In genomic region chr12:53939141-53940108, GRCh38 we compare ENCODE assay signal across 11 cellular contexts. TPM values are rescaled to one million over a fixed set of nuclear protein-coding genes. Genes with fewer than 3 reads are reported as not detected.
DNase-seq lines count a peak whose midpoint lies in the region; ATAC-seq and TF ChIP-seq lines count a peak whose summit lies in the region.
"Had no signal": no experiment of that assay in that cellular context is flagged by ENCODE, and none has a peak within 500 bp of the region (broad histone marks: within the 10 kb centered on the region; RNA-seq: fewer than 3 reads in every experiment).

No MANE protein-coding gene starts in this region.

- H3K36me3 Mint-ChIP-seq in naive B cell: no peaks in the 10 kb centered on the region
- no peaks in the 10 kb centered on the region for H3K36me3 Mint-ChIP-seq in stimulated activated memory B cell treated with anti-CD40 and anti-IgM and Interleukin-4, amounts not matched to agents 10 μg/mL and 1 μg/mL and 100 μg/mL, for 72 hours

- no peak for TF ChIP-seq CTCF in AG10803 (conservative IDR thresholded peaks at IDR 0.05; ENCODE audit: low read length)
- TF ChIP-seq CTCF in cardiac fibroblast (IDR thresholded peaks at IDR 0.05; ENCODE audit: low read depth, low read length): no peak

- H3K27ac Mint-ChIP-seq in naive B cell: peak overlapping the region in 4 of 6 donors; percentile 0 to 94 (median 86)
- H3K27ac Mint-ChIP-seq in stimulated activated memory B cell treated with anti-CD40 and anti-IgM and Interleukin-4, amounts not matched to agents 10 μg/mL and 1 μg/mL and 100 μg/mL, for 72 hours: no peak overlapping the region

- H3K4me3 Mint-ChIP-seq in naive B cell: peak overlapping the region in 6 of 8 donors; percentile 2 to 71 (median 44)
- H3K4me3 Mint-ChIP-seq in stimulated activated memory B cell treated with anti-CD40 and anti-IgM and Interleukin-4, amounts not matched to agents 10 μg/mL and 1 μg/mL and 100 μg/mL, for 72 hours: no peak overlapping the region

- peaks cover 0 to 20% (median 17%) of the 10 kb centered on the region in 3 donors for H3K4me1 Mint-ChIP-seq in naive B cell
- H3K4me1 Mint-ChIP-seq in stimulated activated memory B cell treated with anti-CD40 and anti-IgM and Interleukin-4, amounts not matched to agents 10 μg/mL and 1 μg/mL and 100 μg/mL, for 72 hours: peaks cover 12% of the 10 kb centered on the region

- DNase-seq in AG10803 (ENCODE audit: low read depth) (peak; percentile 55), HT1080 (ENCODE audit: low read depth) (peak; percentile 5), cardiac fibroblast (ENCODE audit: low read depth in 2 of 2) (peak; percentile 8 to 27), naive B cell (no peak), NCI-H2029 (lab: John Stamatoyannopoulos, UW) (no peak)
- no peak for DNase-seq in stimulated activated CD4-positive, alpha-beta T cell treated with anti-CD3 and anti-CD28 coated beads, Interleukin-4, amount 100 ng/mL, for 1 hour
- DNase-seq in activated CD8-positive, alpha-beta memory T cell treated with anti-CD3 and anti-CD28 coated beads, Interleukin-2, amount 50 U/mL, for 4 hours: no peak

- H3K9me3 Mint-ChIP-seq in naive B cell: peaks cover 0 to 28% (median 5%) of the 10 kb centered on the region in 7 donors
- no peaks in the 10 kb centered on the region for H3K9me3 Mint-ChIP-seq in stimulated activated memory B cell treated with anti-CD40 and anti-IgM and Interleukin-4, amounts not matched to agents 10 μg/mL and 1 μg/mL and 100 μg/mL, for 72 hours

- H3K4me3 ChIP-seq in AG10803 (ENCODE audit: low read length): no peak overlapping the region
- no peak overlapping the region for H3K4me3 ChIP-seq in cardiac fibroblast (replicated peaks in 1 of 2; ENCODE audit: low read depth in 2 of 2, low read length in 2 of 2)
- H3K4me3 ChIP-seq: upper lobe of left lung had no signal

- H3K27me3 Mint-ChIP-seq in naive B cell: peaks cover 71 to 92% (median 90%) of the 10 kb centered on the region in 3 donors
- peaks cover 93% of the 10 kb centered on the region for H3K27me3 Mint-ChIP-seq in stimulated activated memory B cell treated with anti-CD40 and anti-IgM and Interleukin-4, amounts not matched to agents 10 μg/mL and 1 μg/mL and 100 μg/mL, for 72 hours

- no peak for ATAC-seq in naive B cell (ENCODE audit: low read depth in 2 of 2)
- ATAC-seq in stimulated activated memory B cell treated with anti-CD40 and anti-IgM and Interleukin-4, amounts not matched to agents 10 μg/mL and 1 μg/mL and 100 μg/mL, for 72 hours: no peak

RNA-seq across cellular contexts. Expression of gene HOXC13, which starts 0.8 kb away (rescaled TPM):
- total RNA-seq in HT1080 (2014; rRNA removed; shearing (Covaris generic)): 6.6 and 6.9 TPM in 2 replicates
- polyA plus RNA-seq in HT1080 (2015; cell fraction: cytosol; rRNA removed): 6.2 and 7.0 TPM in 2 replicates
- polyA plus RNA-seq in HT1080 (2015; cell fraction: nucleus; rRNA removed): 5.2 and 7.0 TPM in 2 replicates
- polyA plus RNA-seq in naive B cell (ENCODE audit: low read depth in 6 of 6): not detected
- total RNA-seq: astrocyte, upper lobe of left lung had no signal

RNA-seq across cellular contexts. Expression of gene HOXC12, which starts 15.3 kb away (rescaled TPM):
- total RNA-seq in HT1080 (2014; rRNA removed; shearing (Covaris generic)): not detected in 2 replicates
- polyA plus RNA-seq in HT1080 (2015; cell fraction: cytosol; rRNA removed): not detected in 2 replicates
- polyA plus RNA-seq in HT1080 (2015; cell fraction: nucleus; rRNA removed): not detected in 2 replicates
- polyA plus RNA-seq in naive B cell (ENCODE audit: low read depth in 6 of 6): not detected
- total RNA-seq: astrocyte, NCI-H460, upper lobe of left lung had no signal

RNA-seq across cellular contexts. Expression of gene HOXC11, which starts 33.5 kb away (rescaled TPM):
- total RNA-seq in HT1080 (2014; rRNA removed; shearing (Covaris generic)): not detected in 2 replicates
- 0.20 and 0.41 TPM in 2 replicates for polyA plus RNA-seq in HT1080 (2015; cell fraction: cytosol; rRNA removed)
- polyA plus RNA-seq in HT1080 (2015; cell fraction: nucleus; rRNA removed): 0.24 and 0.41 TPM in 2 replicates
- not detected for polyA plus RNA-seq in naive B cell (ENCODE audit: low read depth in 6 of 6)
- total RNA-seq: astrocyte, upper lobe of left lung had no signal

RNA-seq across cellular contexts. Expression of gene HOTAIR, which starts 35.3 kb away (rescaled TPM):
- total RNA-seq in HT1080 (2014; rRNA removed; shearing (Covaris generic)): 0.88 TPM in 1 of 2 replicates, not detected in the other
- 0.10 and 0.24 TPM in 2 replicates for polyA plus RNA-seq in HT1080 (2015; cell fraction: cytosol; rRNA removed)
- 0.39 and 2.3 TPM in 2 replicates for polyA plus RNA-seq in HT1080 (2015; cell fraction: nucleus; rRNA removed)
- not detected for polyA plus RNA-seq in naive B cell (ENCODE audit: low read depth in 6 of 6)
- total RNA-seq: astrocyte, upper lobe of left lung had no signal

RNA-seq across cellular contexts. Expression of gene HOXC10, which starts 45.5 kb away (rescaled TPM):
- 2.7 and 3.8 TPM in 2 replicates for total RNA-seq in HT1080 (2014; rRNA removed; shearing (Covaris generic))
- polyA plus RNA-seq in HT1080 (2015; cell fraction: cytosol; rRNA removed): 11.5 and 13.8 TPM in 2 replicates
- polyA plus RNA-seq in HT1080 (2015; cell fraction: nucleus; rRNA removed): 2.5 and 5.9 TPM in 2 replicates
- not detected for polyA plus RNA-seq in naive B cell (ENCODE audit: low read depth in 6 of 6)
- total RNA-seq: astrocyte, upper lobe of left lung had no signal

Comparison
In these comparisons a context has a peak if more than half of its experiments do, and no peak if none do; other contexts are left out.
1. DNase-seq: peak in AG10803 (single experiment), HT1080 (single experiment) and cardiac fibroblast (2 of 2); none in naive B cell (single experiment), stimulated activated CD4-positive, alpha-beta T cell treated with anti-CD3 and anti-CD28 coated beads, Interleukin-4, amount 100 ng/mL, for 1 hour (single experiment), activated CD8-positive, alpha-beta memory T cell treated with anti-CD3 and anti-CD28 coated beads, Interleukin-2, amount 50 U/mL, for 4 hours (single experiment) and NCI-H2029 (single experiment).